In genomic region chr1:37765937-37766664, GRCh38 we compare ENCODE assay signal across 9 cellular contexts. TPM values are rescaled to one million over a fixed set of nuclear protein-coding genes. Genes with fewer than 3 reads are reported as not detected.
A peak's percentile ranks its signal among the peaks of the same experiment; 100 is the strongest.
DNase-seq lines count a peak whose midpoint lies in the region; ATAC-seq, FAIRE-seq and TF ChIP-seq lines count a peak whose summit lies in the region.
"Had no signal": no experiment of that assay in that cellular context is flagged by ENCODE, and none has a peak within 500 bp of the region (broad histone marks: within the 10 kb centered on the region; RNA-seq: fewer than 3 reads in every experiment).

No MANE protein-coding gene starts in this region.

- TF ChIP-seq CTCF in A549 (IDR thresholded peaks at IDR 0.05) (0 out of 3 replicates have a peak, but pooled peaks have one; percentile 13), GM10266 (IDR thresholded peaks at IDR 0.05; ENCODE audit: control insufficient read depth, insufficient read depth, low read depth, missing control alignments) (peak; percentile 34), smooth muscle cell (IDR thresholded peaks at IDR 0.05; ENCODE audit: borderline replicate concordance, insufficient read depth, poor library complexity, severe bottlenecking) (no peak), gastroesophageal sphincter (IDR thresholded peaks at IDR 0.05) (no peak)

- ATAC-seq in A549 (peak; percentile 22 to 67; a peak in 3 of 6 replicates), GM18520 (IDR thresholded peaks at IDR 0.05; ENCODE audit: unreplicated experiment) (no peak), gastroesophageal sphincter (no peak)
- ATAC-seq in effector memory CD8-positive, alpha-beta T cell (replicated peaks), result peak; percentile 41

- H3F3A ChIP-seq in smooth muscle cell (ENCODE audit: low read depth), result no peaks in the 10 kb centered on the region

- no peak overlapping the region for H2AFZ ChIP-seq in smooth muscle cell (ENCODE audit: low read depth)

- peaks cover 2 to 7% of the 10 kb centered on the region in 2 donors for H3K9me3 Mint-ChIP-seq in effector memory CD8-positive, alpha-beta T cell

- H3K4me3 ChIP-seq in A549 (peak overlapping the region; percentile 38), smooth muscle cell (no peak overlapping the region), gastroesophageal sphincter (no peak overlapping the region)
- H3K4me3 ChIP-seq: SJSA1 had no signal

- no peak for FAIRE-seq in A549 (lab: Jason Lieb, UNC)

- H3K36me3 ChIP-seq in smooth muscle cell (ENCODE audit: low read depth), result no peaks in the 10 kb centered on the region
- H3K36me3 ChIP-seq in gastroesophageal sphincter, result no peaks in the 10 kb centered on the region
- H3K36me3 ChIP-seq: SJSA1 had no signal

- H4K20me1 ChIP-seq in smooth muscle cell (ENCODE audit: low read depth), result no peaks in the 10 kb centered on the region

- POLR2A ChIA-PET in A549 (lab: Yijun Ruan, JAX), result interaction anchor here (1.8 kb wide), 1 partner anchor 42 kb away, joined by 9 read pairs; the partner anchor contains the start of genes C1orf122 and YRDC

- H3K36me3 Mint-ChIP-seq in effector memory CD8-positive, alpha-beta T cell (ENCODE audit: insufficient read depth), result no peaks in the 10 kb centered on the region

- CTCF ChIA-PET in A549 (lab: Yijun Ruan, JAX), result interaction anchor here (0.6 to 1.7 kb wide), 3 partner anchors 11 to 77 kb away, joined by 3 to 4 read pairs (median 3); no protein-coding TSS in a partner anchor

- H3K27me3 Mint-ChIP-seq in effector memory CD8-positive, alpha-beta T cell, result peaks cover 78 to 91% of the 10 kb centered on the region in 2 donors

- TF ChIP-seq EP300 in A549 (IDR thresholded peaks at IDR 0.05) (no peak), gastroesophageal sphincter (IDR thresholded peaks at IDR 0.05) (no peak)

- H3K27ac ChIP-seq in A549 (no peak overlapping the region), smooth muscle cell (ENCODE audit: low read depth) (no peak overlapping the region), gastroesophageal sphincter (no peak overlapping the region)
- H3K27ac ChIP-seq: SJSA1 had no signal

- H3K27me3 ChIP-seq in smooth muscle cell (ENCODE audit: low read depth), result peaks cover 92% of the 10 kb centered on the region
- peaks cover 93% of the 10 kb centered on the region for H3K27me3 ChIP-seq in gastroesophageal sphincter

- no peak overlapping the region for H3K27ac Mint-ChIP-seq in effector memory CD8-positive, alpha-beta T cell

- TF ChIP-seq RAD21 in A549 (conservative IDR thresholded peaks at IDR 0.05 in 1 of 2, IDR thresholded peaks at IDR 0.05 in 1 of 2), result peak in 1 of 2 experiments; percentile 31; a peak in 2 of 5 replicates

- no peak overlapping the region for H3K9ac ChIP-seq in smooth muscle cell (ENCODE audit: low read depth)

- H3K4me3 Mint-ChIP-seq in effector memory CD8-positive, alpha-beta T cell, result peak overlapping the region; percentile 26 to 45

- DNase-seq in A549 (ENCODE audit: low read depth in 1 of 2, low spot score in 1 of 2) (peak in 1 of 2 experiments; percentile 22), GM10266 (ENCODE audit: extremely low spot score) (peak; percentile 58), NCI-H82 treated with DMSO at 0.1 percent for 48 hours (lab: John Stamatoyannopoulos, UW; ENCODE audit: unreplicated experiment) (peak; percentile 45), smooth muscle cell (lab: John Stamatoyannopoulos, UW; ENCODE audit: unreplicated experiment) (no peak), glomerular visceral epithelial cell (ENCODE audit: extremely low spot score) (no peak)
- DNase-seq in effector memory CD8-positive, alpha-beta T cell, result no peak

- H3K4me2 ChIP-seq in A549 (peak overlapping the region; percentile 94), smooth muscle cell (no peak overlapping the region)

- H3K9me3 ChIP-seq in A549 (no peaks in the 10 kb centered on the region), smooth muscle cell (replicated peaks; ENCODE audit: low read depth) (no peaks in the 10 kb centered on the region), gastroesophageal sphincter (no peaks in the 10 kb centered on the region)

- WGBS in A549 (ENCODE audit: missing lambda C conversion rate), result 4% methylated on average over 16 of the region's 27 CpGs
- 25% methylated on average over 27 of the region's 27 CpGs for WGBS in smooth muscle cell (ENCODE audit: low lambda C conversion rate)
- WGBS in gastroesophageal sphincter (ENCODE audit: low coverage in 1 of 2), 2 donors, result 0 to 14% methylated on average over 2 to 17 of the region's 27 CpGs

- H3K4me1 Mint-ChIP-seq in effector memory CD8-positive, alpha-beta T cell (ENCODE audit: low read depth in 2 of 2), result peaks cover 8 to 15% of the 10 kb centered on the region in 2 donors

- TF ChIP-seq POLR2A in A549 (IDR thresholded peaks at IDR 0.05; ENCODE audit: low read length) (no peak), gastroesophageal sphincter (IDR thresholded peaks at IDR 0.05) (no peak)

- no peaks in the 10 kb centered on the region for H3K79me2 ChIP-seq in smooth muscle cell (ENCODE audit: low read depth)

- H3K4me1 ChIP-seq in A549 (no peaks in the 10 kb centered on the region), smooth muscle cell (ENCODE audit: low read depth) (no peaks in the 10 kb centered on the region), gastroesophageal sphincter (no peaks in the 10 kb centered on the region)
- H3K4me1 ChIP-seq: SJSA1 had no signal

TF ChIP-seq in A549, 52 proteins besides CTCF, POLR2A, EP300 and RAD21:
- no peak for TF ChIP-seq NPAS2 (CRISPR knock-in tag; IDR thresholded peaks at IDR 0.05; ENCODE audit: borderline replicate concordance)
- TF ChIP-seq MAX (IDR thresholded peaks at IDR 0.05), result no peak; the same call in 1 of the 2 replicates
- no peak for TF ChIP-seq EHF (CRISPR knock-in tag; IDR thresholded peaks at IDR 0.05)
- no peak for TF ChIP-seq SMC3 (IDR thresholded peaks at IDR 0.05)
- TF ChIP-seq FOXS1 (CRISPR knock-in tag; IDR thresholded peaks at IDR 0.05), result no peak
- no peak for TF ChIP-seq NFE2L2 (conservative IDR thresholded peaks at IDR 0.05; ENCODE audit: low read length)
- no peak for TF ChIP-seq CHD4 (IDR thresholded peaks at IDR 0.05; ENCODE audit: borderline replicate concordance)

RNA-seq across cellular contexts. Expression of gene EPHA10, which starts 1.2 kb away (rescaled TPM):
- polyA plus RNA-seq in A549 (2011; rRNA removed) (0.35 and 0.65 TPM in 2 replicates), A549 (2017; fragmentation: RNase III; extraction: RNeasy Plus Mini Kit Qiagen cat#74134 plus additional on column Dnase treatment) (0.49 to 0.59 TPM (median 0.53 TPM) in 3 replicates), smooth muscle cell (not detected in 2 replicates)
- 0.69 and 1.1 TPM in 2 replicates for polyA plus RNA-seq in A549 (2012; cell fraction: cytosol; rRNA removed)
- polyA plus RNA-seq in A549 (2012; cell fraction: nucleus; rRNA removed), result 2.2 and 3.6 TPM in 2 replicates
- polyA minus RNA-seq in A549 (2011; rRNA and poly(A)+ RNA removed), result 0.58 and 0.97 TPM in 2 replicates
- total RNA-seq in smooth muscle cell (not detected in 2 replicates), gastroesophageal sphincter (under 1 TPM; 0.12 to 0.93 (median 0.51) TPM)
- total RNA-seq: SJSA1 had no signal

RNA-seq across cellular contexts. Expression of gene MANEAL, which starts 27.5 kb away (rescaled TPM):
- polyA plus RNA-seq in A549 (2011; rRNA removed) (8.9 and 12.6 TPM in 2 replicates), A549 (2017; fragmentation: RNase III; extraction: RNeasy Plus Mini Kit Qiagen cat#74134 plus additional on column Dnase treatment) (13.8 to 15.5 TPM (median 15.5 TPM) in 3 replicates), smooth muscle cell (0.61 and 0.67 TPM in 2 replicates)
- 14.2 and 17.9 TPM in 2 replicates for polyA plus RNA-seq in A549 (2012; cell fraction: cytosol; rRNA removed)
- 13.3 and 15.5 TPM in 2 replicates for polyA plus RNA-seq in A549 (2012; cell fraction: nucleus; rRNA removed)
- polyA minus RNA-seq in A549 (2011; rRNA and poly(A)+ RNA removed), result 13.3 and 18.3 TPM in 2 replicates
- total RNA-seq in smooth muscle cell (0.13 TPM in 1 of 2 replicates, not detected in the other), gastroesophageal sphincter (1 to 10 TPM; 1.5 to 2.8 (median 2.7) TPM)

RNA-seq across cellular contexts. Expression of gene C1orf122, which starts 41.5 kb away (rescaled TPM):
- polyA plus RNA-seq in A549 (2011; rRNA removed) (21.3 and 24.2 TPM in 2 replicates), A549 (2017; fragmentation: RNase III; extraction: RNeasy Plus Mini Kit Qiagen cat#74134 plus additional on column Dnase treatment) (26.8 to 29.6 TPM (median 29.1 TPM) in 3 replicates), smooth muscle cell (140 and 143 TPM in 2 replicates)
- polyA plus RNA-seq in A549 (2012; cell fraction: cytosol; rRNA removed), result 38.5 and 50.3 TPM in 2 replicates
- polyA plus RNA-seq in A549 (2012; cell fraction: nucleus; rRNA removed), result 30.5 and 40.6 TPM in 2 replicates
- 6.2 and 6.8 TPM in 2 replicates for polyA minus RNA-seq in A549 (2011; rRNA and poly(A)+ RNA removed)
- total RNA-seq in smooth muscle cell (56.4 and 57.8 TPM in 2 replicates), gastroesophageal sphincter (10 to 100 TPM; 53.7 to 73.0 (median 62.5) TPM)

RNA-seq across cellular contexts. Expression of gene YRDC, which starts 41.9 kb away (rescaled TPM):
- polyA plus RNA-seq in A549 (2011; rRNA removed), result 21.0 and 21.7 TPM in 2 replicates
- 24.3 and 29.0 TPM in 2 replicates for polyA plus RNA-seq in A549 (2012; cell fraction: cytosol; rRNA removed)
- polyA plus RNA-seq in A549 (2012; cell fraction: nucleus; rRNA removed), result 17.5 and 17.9 TPM in 2 replicates
- 12.2 to 12.8 TPM (median 12.3 TPM) in 3 replicates for polyA plus RNA-seq in A549 (2017; fragmentation: RNase III; extraction: RNeasy Plus Mini Kit Qiagen cat#74134 plus additional on column Dnase treatment)
- polyA minus RNA-seq in A549 (2011; rRNA and poly(A)+ RNA removed), result 11.7 and 15.3 TPM in 2 replicates
- 29.6 and 39.9 TPM in 2 replicates for total RNA-seq in smooth muscle cell
- 46.0 and 46.4 TPM in 2 replicates for polyA plus RNA-seq in smooth muscle cell
- 10 to 100 TPM; 13.6 to 16.9 (median 15.4) TPM for total RNA-seq in gastroesophageal sphincter

Comparison
In these comparisons a context has a peak if more than half of its experiments do, and no peak if none do; other contexts are left out.
1. ATAC-seq: peak in A549 (2 of 2) and effector memory CD8-positive, alpha-beta T cell (single experiment); none in GM18520 (single experiment) and gastroesophageal sphincter (single experiment).
2. DNase-seq: peak in GM10266 (single experiment) and NCI-H82 treated with DMSO at 0.1 percent for 48 hours (single experiment); none in effector memory CD8-positive, alpha-beta T cell (0 of 3), smooth muscle cell (single experiment) and glomerular visceral epithelial cell (single experiment).
3. CTCF ChIP-seq: peak in A549 (single experiment) and GM10266 (single experiment); none in smooth muscle cell (single experiment) and gastroesophageal sphincter (0 of 4).